Comparison of ENCODE assay signal across 1 cellular context in the genomic region with DNA sequence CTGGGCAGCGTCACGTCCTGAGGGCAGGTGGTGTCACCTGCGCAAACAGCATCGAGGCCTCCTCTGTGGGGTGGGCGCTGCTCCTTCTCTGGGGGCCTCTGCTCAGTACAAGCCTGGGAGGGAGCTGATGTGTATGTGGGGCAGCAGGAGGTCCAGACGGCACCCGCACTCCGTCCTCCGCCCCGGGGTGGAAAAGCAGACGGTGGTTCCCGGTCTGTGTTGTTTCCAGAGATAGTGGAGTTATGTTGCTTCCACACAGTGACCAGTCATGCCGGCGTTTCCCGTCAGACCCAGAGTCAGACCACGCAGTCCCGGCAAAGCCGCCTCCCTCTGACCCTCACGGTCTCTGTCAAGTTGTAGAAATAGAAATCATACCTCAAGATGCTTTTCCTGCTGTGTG.
TF ChIP-seq lines count a peak whose summit lies in the region.

No MANE protein-coding gene starts in this region.

TF ChIP-seq in HepG2, 621 proteins besides CTCF, POLR2A, EP300 and RAD21:
- TF ChIP-seq ZBTB21 (CRISPR knock-in tag; IDR thresholded peaks at IDR 0.05) (no peak), CC2D1A (CRISPR knock-in tag; IDR thresholded peaks at IDR 0.05) (no peak), AHR (CRISPR knock-in tag; IDR thresholded peaks at IDR 0.05) (no peak), HNRNPUL1 (IDR thresholded peaks at IDR 0.05; ENCODE audit: low read depth, low read length) (no peak), AGO2 (optimal IDR thresholded peaks at IDR 0.05; ENCODE audit: low read depth, low read length) (peak; percentile 9), CBX2 (IDR thresholded peaks at IDR 0.05; ENCODE audit: low read depth, low read length) (no peak), CBX2 (CRISPR knock-in tag; IDR thresholded peaks at IDR 0.05; ENCODE audit: low read depth) (no peak)
